In the genomic region with DNA sequence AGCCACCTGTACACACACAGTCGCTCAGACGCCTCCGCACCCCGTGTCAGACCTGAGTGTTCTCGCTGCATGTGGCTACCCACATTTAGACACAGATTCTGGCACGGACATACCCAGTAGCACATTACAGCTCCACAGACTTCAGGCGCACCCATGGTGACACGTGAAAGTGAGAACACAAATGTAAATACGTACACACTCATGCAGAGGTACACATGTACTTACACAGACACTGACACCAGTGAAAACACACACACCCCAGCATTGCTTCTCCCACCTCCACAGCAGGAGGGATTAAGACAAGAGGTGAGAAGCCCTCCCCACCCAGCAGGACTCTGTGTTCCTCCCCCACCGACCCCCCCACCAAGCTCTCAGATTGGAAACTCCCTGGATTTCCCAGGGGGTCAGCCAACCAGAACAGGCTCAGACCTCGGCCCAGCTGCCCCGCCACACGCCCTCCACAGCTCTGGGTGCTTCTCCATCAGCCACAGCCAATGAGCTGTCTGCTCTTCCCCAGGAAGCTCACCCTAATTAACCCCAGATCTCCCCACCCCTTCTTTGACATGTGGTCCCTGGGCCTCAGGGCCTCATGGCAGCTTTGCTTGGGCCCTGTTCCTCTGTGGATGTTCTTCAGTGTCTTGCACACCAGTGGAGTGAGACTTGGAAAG, we compare ENCODE assay signal across 12 cellular contexts. TPM values are rescaled to one million over a fixed set of nuclear protein-coding genes. Genes with fewer than 3 reads are reported as not detected.
DNase-seq lines count a peak whose midpoint lies in the region; ATAC-seq, FAIRE-seq and TF ChIP-seq lines count a peak whose summit lies in the region.
"Had no signal": no experiment of that assay in that cellular context is flagged by ENCODE, and none has a peak within 500 bp of the region (broad histone marks: within the 10 kb centered on the region; RNA-seq: fewer than 3 reads in every experiment).

No MANE protein-coding gene starts in this region.

- H3K27ac ChIP-seq in DOHH2 (ENCODE audit: low read depth, low read length): no peak overlapping the region
- H3K27ac ChIP-seq: C4-2B had no signal

- no peaks in the 10 kb centered on the region for H3F3A ChIP-seq in DOHH2 (ENCODE audit: control insufficient read depth, insufficient read depth)

- H3K9me2 ChIP-seq in DOHH2 (replicated peaks; ENCODE audit: control insufficient read depth, low read length): no peaks in the 10 kb centered on the region

- peaks cover 9% of the 10 kb centered on the region for H3K27me3 ChIP-seq in DOHH2 (ENCODE audit: control insufficient read depth, low read length)
- no peaks in the 10 kb centered on the region for H3K27me3 ChIP-seq in bronchial epithelial cell (ENCODE audit: control insufficient read depth, insufficient read depth, low read length)

- DNase-seq in bronchial epithelial cell (ENCODE audit: low read depth) (no peak), NCI-H2081 treated with DMSO at 0.1 percent for 48 hours (lab: John Stamatoyannopoulos, UW) (no peak), NCI-H1092 (lab: John Stamatoyannopoulos, UW) (no peak)
- DNase-seq: erythroblast, immature natural killer cell, T-helper 1 cell had no signal

- H4K20me1 ChIP-seq in DOHH2 (ENCODE audit: control insufficient read depth, insufficient read depth, low read depth, low read length): no peaks in the 10 kb centered on the region

- no peaks in the 10 kb centered on the region for H3K36me3 ChIP-seq in DOHH2 (ENCODE audit: control insufficient read depth, low read length)
- H3K36me3 ChIP-seq in bronchial epithelial cell (ENCODE audit: control insufficient read depth, insufficient read depth, low read length): no peaks in the 10 kb centered on the region

- peak; percentile 66 for ATAC-seq in GM19025 (IDR thresholded peaks at IDR 0.05; ENCODE audit: low read depth, unreplicated experiment)
- ATAC-seq in HG03135 (IDR thresholded peaks at IDR 0.05; ENCODE audit: unreplicated experiment): peak; percentile 58
- ATAC-seq in HG03565 (IDR thresholded peaks at IDR 0.05; ENCODE audit: unreplicated experiment): no peak
- no peak for ATAC-seq in GM19452 (IDR thresholded peaks at IDR 0.05; ENCODE audit: unreplicated experiment)

- no peaks in the 10 kb centered on the region for H3K9me3 ChIP-seq in DOHH2 (ENCODE audit: control insufficient read depth, insufficient read depth, low read length)

- H3K4me3 ChIP-seq in DOHH2 (ENCODE audit: low read length) (no peak overlapping the region), bronchial epithelial cell (ENCODE audit: low read depth, low read length) (no peak overlapping the region)

- H3K4me1 ChIP-seq in DOHH2 (ENCODE audit: control insufficient read depth, low read length): peaks cover 13% of the 10 kb centered on the region

- H3K79me2 ChIP-seq in DOHH2 (ENCODE audit: control insufficient read depth, low read length): no peaks in the 10 kb centered on the region

- TF ChIP-seq CTCF in DOHH2 (IDR thresholded peaks at IDR 0.05; ENCODE audit: low read depth, low read length, poor library complexity, severe bottlenecking) (no peak), bronchial epithelial cell (IDR thresholded peaks at IDR 0.05; ENCODE audit: insufficient read depth, low read length, severe bottlenecking) (no peak)

- peak overlapping the region; percentile 18; the same call in 1 of the 2 replicates for H3K4me2 ChIP-seq in DOHH2 (ENCODE audit: low read length)

- peak; percentile 88 for FAIRE-seq in bronchial epithelial cell (lab: Jason Lieb, UNC)

RNA-seq across cellular contexts. Expression of gene FOXN1, which starts 5.3 kb away (rescaled TPM):
- total RNA-seq in bronchial epithelial cell: 0.38 TPM in 1 of 2 replicates, not detected in the other

RNA-seq across cellular contexts. Expression of gene SLC13A2, which starts 27.4 kb away (rescaled TPM):
- not detected in 2 replicates for total RNA-seq in bronchial epithelial cell

RNA-seq across cellular contexts. Expression of gene UNC119, which starts 51.6 kb away (rescaled TPM):
- 21.9 and 22.8 TPM in 2 replicates for total RNA-seq in bronchial epithelial cell

Comparison
In these comparisons a context has a peak if more than half of its experiments do, and no peak if none do; other contexts are left out.
1. ATAC-seq: peak in GM19025 (single experiment) and HG03135 (single experiment); none in HG03565 (single experiment) and GM19452 (single experiment).